ENCODE assay signal across 8 cellular contexts in the genomic region with DNA sequence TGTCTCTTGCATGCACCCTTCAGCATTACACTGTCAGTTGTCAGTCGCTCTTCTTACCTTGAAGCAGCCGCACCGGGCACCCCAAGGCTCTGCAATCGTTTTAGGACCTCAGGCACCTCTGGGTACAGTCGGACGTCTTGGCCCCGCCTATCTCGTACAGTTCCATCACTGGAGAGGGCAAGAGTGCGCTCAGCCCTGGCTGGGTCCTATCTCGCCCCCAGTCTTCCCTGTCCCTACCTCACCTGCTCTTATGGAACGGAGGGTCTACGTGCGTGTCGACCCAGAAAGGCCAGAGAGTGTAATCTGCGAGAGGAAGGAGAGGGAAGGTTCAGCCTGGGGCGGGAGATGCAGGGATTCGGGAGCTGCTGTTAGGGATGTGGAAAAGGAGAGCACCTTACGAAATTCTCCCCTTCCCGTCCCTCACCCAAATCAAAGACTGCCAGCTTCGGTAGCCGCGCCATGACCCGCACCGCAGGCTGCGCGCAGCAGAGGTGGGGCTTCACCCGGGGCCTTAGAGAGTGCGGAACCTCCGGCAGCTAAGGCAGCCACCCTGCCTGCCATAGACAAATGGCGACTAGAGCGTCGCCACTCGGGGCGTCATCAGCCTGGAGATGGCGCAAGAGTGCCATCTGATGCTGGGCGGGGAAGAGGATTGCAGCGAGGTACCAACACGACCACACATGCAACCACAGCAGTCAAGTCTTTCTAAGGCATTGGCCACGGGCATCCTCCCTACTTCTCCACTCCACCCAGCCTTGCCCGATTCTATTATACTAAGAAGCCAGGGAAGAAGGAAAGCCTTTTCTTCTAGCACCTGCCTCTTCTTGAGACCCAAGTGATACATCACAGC. TPM values are rescaled to one million over a fixed set of nuclear protein-coding genes. Genes with fewer than 3 reads are reported as not detected.
DNase-seq lines count a peak whose midpoint lies in the region; ATAC-seq and TF ChIP-seq lines count a peak whose summit lies in the region.

MDP1 (minus strand) TSS at position 572 of the 850 bp plus-strand sequence; CDS start at position 461, 111 bp downstream.

- no peaks in the 10 kb centered on the region for H3K27me3 ChIP-seq in kidney epithelial cell (ENCODE audit: control insufficient read depth, insufficient read depth, low read length)

- H3K36me3 ChIP-seq in kidney epithelial cell (ENCODE audit: control insufficient read depth, insufficient read depth, low read length) = peaks cover 3% of the 10 kb centered on the region

- peak within 1 kb of the TSS; percentile 70 for H3K4me3 ChIP-seq in kidney epithelial cell (ENCODE audit: low read depth, low read length)

- DNase-seq in AG09319 (ENCODE audit: extremely low read depth, low read depth) = peak; percentile 67
- peak; percentile 83 for DNase-seq in NCI-H2227 treated with DMSO at 0.1 percent for 48 hours (lab: John Stamatoyannopoulos, UW)
- peak; percentile 59 to 76 (median 66) for DNase-seq in activated CD4-positive, CD25-positive, alpha-beta regulatory T cell (lab: John Stamatoyannopoulos, UW)
- DNase-seq in central memory CD4-positive, alpha-beta T cell = peak; percentile 87
- DNase-seq in kidney epithelial cell (ENCODE audit: low read depth) = peak; percentile 56
- peak; percentile 71 to 77 for DNase-seq in stimulated activated CD4-positive, alpha-beta T cell treated with anti-CD3 and anti-CD28 coated beads, Interleukin-15, amount 100 ng/mL, for 48 hours (ENCODE audit: low read depth in 2 of 2)

- TF ChIP-seq CTCF in AG09319 (IDR thresholded peaks at IDR 0.05; ENCODE audit: low read depth, low read length) (peak; percentile 51), kidney epithelial cell (IDR thresholded peaks at IDR 0.05; ENCODE audit: insufficient read depth, low read length, poor library complexity, severe bottlenecking) (peak; percentile 66)

- ATAC-seq in GM18909 (IDR thresholded peaks at IDR 0.05; ENCODE audit: poor library complexity, unreplicated experiment) = peak; percentile 73
- ATAC-seq in HG03175 (IDR thresholded peaks at IDR 0.05; ENCODE audit: unreplicated experiment) = peak; percentile 80

RNA-seq across cellular contexts. Expression of gene MDP1, which starts in this region (rescaled TPM):
- total RNA-seq in kidney epithelial cell = 11.8 and 19.9 TPM in 2 replicates

Comparison
In these comparisons a context has a peak if more than half of its experiments do, and no peak if none do; other contexts are left out.
1. Peak in every context shown above with its lines: DNase-seq, ATAC-seq and H3K4me3 ChIP-seq.